27 cellular contexts compared by ENCODE assay signal in genomic region chr7:13651167-13651566, GRCh38.
"Had no signal": no experiment of that assay in that cellular context is flagged by ENCODE, and none has a peak within 500 bp of the region (broad histone marks: within the 10 kb centered on the region; RNA-seq: fewer than 3 reads in every experiment).

No MANE protein-coding gene starts in this region.

- H3K4me3 ChIP-seq: esophagus squamous epithelium, heart right ventricle, lung, mucosa of descending colon, prostate gland, stomach, thyroid gland had no signal

- FAIRE-seq: endometrium, kidney, small intestine had no signal

- H3K27me3 ChIP-seq: esophagus squamous epithelium, foreskin keratinocyte, heart right ventricle, stomach, thyroid gland had no signal

- H3K4me1 ChIP-seq: esophagus squamous epithelium, foreskin keratinocyte, heart right ventricle, prostate gland, stomach, thyroid gland had no signal

- H3K36me3 ChIP-seq: esophagus squamous epithelium, heart right ventricle, prostate gland, stomach, thyroid gland had no signal

- H3K9me3 ChIP-seq: esophagus squamous epithelium, heart right ventricle, mucosa of descending colon, prostate gland, stomach, thyroid gland had no signal

- ATAC-seq: effector memory CD8-positive, alpha-beta T cell; foreskin keratinocyte; heart right ventricle; left lobe of liver; mucosa of descending colon; right cardiac atrium; stimulated activated effector memory CD8-positive, alpha-beta T cell treated with anti-CD3 and anti-CD28 coated beads, Interleukin-12 subunit alpha, Interleukin-12 subunit beta, amount 100 ng/mL, for 72 hours had no signal

- H3K27ac ChIP-seq: esophagus squamous epithelium, foreskin keratinocyte, heart right ventricle, prostate gland, stomach, thyroid gland had no signal

- DNase-seq: cortex of kidney; effector memory CD8-positive, alpha-beta T cell; erythroblast; esophagus squamous epithelium; foreskin keratinocyte; glutamatergic neuron; heart right ventricle; hypothalamus; immature natural killer cell; kidney; mucosa of descending colon; naive B cell; nephron progenitor cell; nucleus accumbens; right cardiac atrium; stimulated activated CD4-positive, alpha-beta T cell treated with anti-CD3 and anti-CD28 coated beads, Interleukin-15, amount 100 ng/mL, for 24 hours; stimulated activated CD4-positive, alpha-beta T cell treated with anti-CD3 and anti-CD28 coated beads, Interleukin-2, amount 100 ng/mL, for 48 hours; stimulated activated naive CD4-positive, alpha-beta T cell treated with Interleukin-2 at 50 U/mL for 16 hours; stomach; thyroid gland; trophoblast cell had no signal
